Comparison of ENCODE assay signal across 17 cellular contexts in the genomic region with DNA sequence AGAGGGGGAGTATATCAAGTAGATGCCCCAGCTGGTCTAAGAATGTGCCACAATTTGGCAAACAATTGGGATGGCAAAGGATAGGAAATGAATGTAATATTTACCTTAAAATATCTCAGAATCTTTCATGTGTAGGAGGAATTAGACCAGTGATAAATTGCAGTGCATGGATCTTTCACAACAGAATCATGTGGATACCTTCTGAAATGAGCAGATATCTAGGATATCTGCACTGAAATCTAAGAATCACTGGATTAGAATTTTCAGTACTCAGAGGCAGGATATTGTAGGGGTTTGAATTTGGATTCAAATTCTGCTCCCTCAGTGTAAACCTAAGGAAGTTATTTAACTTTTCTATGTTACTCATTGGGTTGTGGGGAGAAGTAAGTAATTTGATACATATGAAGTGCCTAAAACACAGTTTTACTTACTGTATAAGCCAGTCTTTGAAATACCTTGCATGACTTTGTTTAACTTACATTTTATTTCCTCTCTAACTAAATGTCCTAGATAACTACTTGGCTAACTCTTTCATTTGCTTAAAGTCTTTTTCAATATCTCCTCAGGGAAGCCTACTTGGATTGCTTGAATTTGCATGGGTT. TPM values are rescaled to one million over a fixed set of nuclear protein-coding genes. Genes with fewer than 3 reads are reported as not detected.
A peak's percentile ranks its signal among the peaks of the same experiment; 100 is the strongest.
DNase-seq lines count a peak whose midpoint lies in the region; ATAC-seq and TF ChIP-seq lines count a peak whose summit lies in the region.
"Had no signal": no experiment of that assay in that cellular context is flagged by ENCODE, and none has a peak within 500 bp of the region (broad histone marks: within the 10 kb centered on the region; RNA-seq: fewer than 3 reads in every experiment).

No MANE protein-coding gene starts in this region.

- peaks cover 19% of the 10 kb centered on the region; the same call in 2 of the 3 replicates for H3K4me1 Mint-ChIP-seq in GM23338
- H3K4me1 Mint-ChIP-seq: B cell had no signal

- DNase-seq in A673 (ENCODE audit: low spot score): peak; percentile 79
- DNase-seq in GM23338 (ENCODE audit: low spot score): no peak
- DNase-seq in RWPE2 (ENCODE audit: low spot score): no peak
- peak; percentile 17 for DNase-seq in fibroblast of peridontal ligament (ENCODE audit: extremely low read depth)
- no peak for DNase-seq in NCI-H345 treated with DMSO at 0.1 percent for 48 hours (lab: John Stamatoyannopoulos, UW; ENCODE audit: unreplicated experiment)
- no peak for DNase-seq in foreskin fibroblast
- no peak for DNase-seq in erythroblast (lab: John Stamatoyannopoulos, UW)
- DNase-seq: C1 segment of cervical spinal cord; CD4-positive, alpha-beta T cell; DMS79; HCEC 1CT had no signal

- H3K9me3 ChIP-seq in A673 (ENCODE audit: low read depth, low read length, poor library complexity, severe bottlenecking): no peaks in the 10 kb centered on the region
- H3K9me3 ChIP-seq in RWPE2 (ENCODE audit: severe bottlenecking): no peaks in the 10 kb centered on the region

- H3K9me2 ChIP-seq in GM23338 (ENCODE audit: insufficient read depth): no peaks in the 10 kb centered on the region

- H3K4me2 ChIP-seq in GM23338: peak overlapping the region; percentile 40; the same call in 1 of the 2 replicates

- no peaks in the 10 kb centered on the region for H3F3A ChIP-seq in GM23338 (replicated peaks; ENCODE audit: low read depth)

- ATAC-seq in GM23338 (no peak), RWPE2 (ENCODE audit: low read depth) (no peak)
- ATAC-seq: GM12878, K562 had no signal

- no TSS peak for BruUV-seq in A673 (replicated peaks; lab: Mats Ljungman, UMichigan)

- H3K27me3 ChIP-seq in A673 (replicated peaks; ENCODE audit: insufficient read depth, low read depth, low read length, poor library complexity) (no peaks in the 10 kb centered on the region), GM23338 (ENCODE audit: insufficient read depth) (no peaks in the 10 kb centered on the region), RWPE2 (ENCODE audit: insufficient read depth, poor library complexity, severe bottlenecking) (no peaks in the 10 kb centered on the region)

- no peak overlapping the region for H3K4me3 ChIP-seq in A673 (ENCODE audit: low read depth, low read length, poor library complexity, severe bottlenecking)
- no peak overlapping the region for H3K4me3 ChIP-seq in GM23338
- no peak overlapping the region for H3K4me3 ChIP-seq in RWPE2 (ENCODE audit: severe bottlenecking)
- no peak overlapping the region for H3K4me3 ChIP-seq in foreskin fibroblast (ENCODE audit: low read depth in 1 of 2, low read length in 2 of 2)
- H3K4me3 ChIP-seq: GM12878, K562 had no signal

- TF ChIP-seq CTCF in A673 (conservative IDR thresholded peaks at IDR 0.05; ENCODE audit: low read depth, low read length) (no peak), GM23338 (conservative IDR thresholded peaks at IDR 0.05; ENCODE audit: low read depth in 2 of 2) (no peak), RWPE2 (IDR thresholded peaks at IDR 0.05; ENCODE audit: poor library complexity, severe bottlenecking) (no peak), foreskin fibroblast (IDR thresholded peaks at IDR 0.05; ENCODE audit: low read depth, low read length) (no peak)

- no peak overlapping the region for H2AFZ ChIP-seq in GM23338

- no peaks in the 10 kb centered on the region for H3K27me3 Mint-ChIP-seq in GM23338 (ENCODE audit: insufficient read depth, low read depth, poor library complexity)
- H3K27me3 Mint-ChIP-seq: B cell; CD4-positive, alpha-beta T cell had no signal

- H3K27ac Mint-ChIP-seq in GM23338: no peak overlapping the region
- H3K27ac Mint-ChIP-seq: B cell; CD4-positive, alpha-beta T cell had no signal

- H3K36me3 Mint-ChIP-seq in GM23338 (ENCODE audit: low read depth): no peaks in the 10 kb centered on the region

- peaks cover 45% of the 10 kb centered on the region for H3K36me3 ChIP-seq in A673 (ENCODE audit: insufficient read depth, low read length, poor library complexity, severe bottlenecking)
- H3K36me3 ChIP-seq in GM23338 (ENCODE audit: insufficient read depth): no peaks in the 10 kb centered on the region
- H3K36me3 ChIP-seq in RWPE2 (ENCODE audit: low read depth): peaks cover 88% of the 10 kb centered on the region

- H3K4me1 ChIP-seq in A673 (ENCODE audit: insufficient read depth, low read length, poor library complexity, severe bottlenecking): peaks cover 91% of the 10 kb centered on the region
- H3K4me1 ChIP-seq in GM23338 (ENCODE audit: insufficient read depth): peaks cover 12% of the 10 kb centered on the region; the same call in 1 of the 2 replicates
- peaks cover 62% of the 10 kb centered on the region for H3K4me1 ChIP-seq in RWPE2 (ENCODE audit: insufficient read depth, poor library complexity, severe bottlenecking)

- no peaks in the 10 kb centered on the region for H3K79me2 ChIP-seq in GM23338 (replicated peaks; ENCODE audit: insufficient read depth)

- H3K27ac ChIP-seq in A673 (ENCODE audit: low read depth, low read length, poor library complexity, severe bottlenecking) (peak overlapping the region; percentile 85), GM23338 (ENCODE audit: low read depth) (no peak overlapping the region), RWPE2 (ENCODE audit: poor library complexity, severe bottlenecking) (peak overlapping the region; percentile 6)
- H3K27ac ChIP-seq: 22Rv1, HL-60 had no signal

- no peak overlapping the region for H3K4me3 Mint-ChIP-seq in GM23338
- H3K4me3 Mint-ChIP-seq: B cell; CD4-positive, alpha-beta T cell had no signal

- TF ChIP-seq POLR2A in erythroblast (IDR thresholded peaks at IDR 0.05; ENCODE audit: low read length): no peak

- CTCF ChIA-PET in A673 (lab: Charles Lee): interaction anchor here (0.5 to 1.2 kb wide), 2 partner anchors 11 to 175 kb away, joined by 5 to 10 read pairs; no protein-coding TSS in a partner anchor

- H3K9me3 Mint-ChIP-seq in GM23338: no peaks in the 10 kb centered on the region
- H3K9me3 Mint-ChIP-seq: CD4-positive, alpha-beta T cell had no signal

- no peaks in the 10 kb centered on the region for H4K20me1 ChIP-seq in GM23338 (replicated peaks; ENCODE audit: insufficient read depth)

- intact Hi-C loops in A673 (cut with micrococcal nuclease; ENCODE audit: unreplicated experiment): loop anchor here (1.0 kb wide), 1 partner anchor 175 kb away; no protein-coding TSS in a partner anchor

- POLR2A ChIA-PET in A673 (lab: Charles Lee; ENCODE audit: low non-redundant PET): interaction anchor here (0.6 to 0.9 kb wide), 2 partner anchors 33 to 173 kb away, joined by 5 to 8 read pairs; no protein-coding TSS in a partner anchor

TF ChIP-seq in GM23338, 12 proteins besides CTCF, POLR2A, EP300 and RAD21 (continues in another document):
- TF ChIP-seq JUNB (IDR thresholded peaks at IDR 0.05; ENCODE audit: unreplicated experiment): no peak

RNA-seq across cellular contexts. Expression of a gene that starts 8.8 kb away (rescaled TPM):
- 207 and 233 TPM in 2 replicates for total RNA-seq in A673 (2021)
- 3.6 and 5.0 TPM in 2 replicates for total RNA-seq in GM23338 (2014; rRNA removed; shearing (Covaris generic))
- 3.4 and 3.6 TPM in 2 replicates for polyA plus RNA-seq in GM23338 (2016; fragmentation: Nextera tagmentation; extraction: Ambion mirVana)
- total RNA-seq: G401 had no signal

Comparison
In these comparisons a context has a peak if more than half of its experiments do, and no peak if none do; other contexts are left out.
1. DNase-seq: peak in A673 (single experiment) and fibroblast of peridontal ligament (single experiment); none in GM23338 (single experiment), RWPE2 (single experiment), NCI-H345 treated with DMSO at 0.1 percent for 48 hours (single experiment), foreskin fibroblast (0 of 2) and erythroblast (0 of 2).
2. RNA of a gene that starts 8.8 kb away (total RNA-seq): 207 to 233 TPM in A673; 3.6 to 5.0 TPM in GM23338; every median in the first group is over 10 times any median in the second.